In genomic region chrX:109902665-109903064, GRCh38 we compare ENCODE assay signal across 22 cellular contexts.
A peak's percentile ranks its signal among the peaks of the same experiment; 100 is the strongest.
DNase-seq lines count a peak whose midpoint lies in the region; ATAC-seq, FAIRE-seq and TF ChIP-seq lines count a peak whose summit lies in the region.
"Had no signal": no experiment of that assay in that cellular context is flagged by ENCODE, and none has a peak within 500 bp of the region (broad histone marks: within the 10 kb centered on the region; RNA-seq: fewer than 3 reads in every experiment).

No MANE protein-coding gene starts in this region.

- no peak overlapping the region for H3K23ac ChIP-seq in IMR-90 (ENCODE audit: low read depth, low read length)

- no peaks in the 10 kb centered on the region for H3K79me1 ChIP-seq in IMR-90 (ENCODE audit: low read depth in 1 of 2, low read length in 2 of 2)

- ATAC-seq in IMR-90 (ENCODE audit: low read depth) = peak; percentile 60
- peak; percentile 69; the same call in 2 of the 3 replicates for ATAC-seq in HepG2
- no peak for ATAC-seq in psoas muscle
- no peak for ATAC-seq in HG03571 (IDR thresholded peaks at IDR 0.05; ENCODE audit: unreplicated experiment)
- no peak for ATAC-seq in GM18868 (IDR thresholded peaks at IDR 0.05; ENCODE audit: unreplicated experiment)
- ATAC-seq: activated CD8-positive, alpha-beta T cell treated with anti-CD3 and anti-CD28 coated beads for 36 hours; GM23338 had no signal

- TF ChIP-seq POLR2A in IMR-90 (IDR thresholded peaks at IDR 0.05; ENCODE audit: low read depth, low read length) (no peak), HepG2 (IDR thresholded peaks at IDR 0.05; ENCODE audit: insufficient read depth in 1 of 2, low read depth in 2 of 2, low read length in 2 of 2) (no peak)

- H2AFZ ChIP-seq in IMR-90 (replicated peaks; ENCODE audit: low read length, poor library complexity) (no peak overlapping the region), HepG2 (ENCODE audit: low read length) (no peak overlapping the region)
- H2AFZ ChIP-seq: GM23338 had no signal

- H3K9me3 ChIP-seq in IMR-90 (ENCODE audit: control insufficient read depth, insufficient read depth, low read length) (no peaks in the 10 kb centered on the region), HepG2 (ENCODE audit: low read length) (no peaks in the 10 kb centered on the region), psoas muscle (no peaks in the 10 kb centered on the region)
- H3K9me3 ChIP-seq: left ventricle myocardium inferior, prostate gland, uterus had no signal

- no peak overlapping the region for H2BK5ac ChIP-seq in IMR-90 (ENCODE audit: low read depth, low read length, poor library complexity, severe bottlenecking)

- DNase-seq in AG10803 (ENCODE audit: low read depth) = peak; percentile 19
- peak; percentile 61 for DNase-seq in IMR-90
- DNase-seq in cardiac fibroblast (ENCODE audit: low read depth in 2 of 2) = peak; percentile 38 to 48
- peak; percentile 41 for DNase-seq in HepG2 (ENCODE audit: low spot score)
- no peak for DNase-seq in midbrain (lab: John Stamatoyannopoulos, UW)
- no peak for DNase-seq in psoas muscle
- DNase-seq: activated CD8-positive, alpha-beta T cell treated with anti-CD3 and anti-CD28 coated beads for 36 hours; activated T-cell treated with anti-CD3 and anti-CD28 coated beads, Interleukin-2, amount 50 U/mL, for 24 hours; CD8-positive, alpha-beta memory T cell; cortex of kidney; left ventricle myocardium inferior; NCI-H1436; SHP77 treated with DMSO at 0.1 percent for 48 hours; stimulated activated CD4-positive, alpha-beta T cell treated with anti-CD3 and anti-CD28 coated beads, Interleukin-12 subunit alpha, Interleukin-12 subunit beta, amount 100 ng/mL, for 4 hours; stimulated activated CD8-positive, alpha-beta memory T cell treated with anti-CD3 and anti-CD28 coated beads, Interleukin-4, amount 100 ng/mL, for 48 hours; substantia nigra; uterus; WERI-Rb-1 had no signal

- no TSS peak for BruUV-seq in IMR-90 (replicated peaks; lab: Mats Ljungman, UMichigan)
- no TSS peak for BruUV-seq in HepG2 (replicated peaks; lab: Mats Ljungman, UMichigan)

- H2AK5ac ChIP-seq in IMR-90 (ENCODE audit: low read depth, low read length) = no peak overlapping the region

- no peak overlapping the region for H3K4ac ChIP-seq in IMR-90 (ENCODE audit: low read depth, low read length)

- H3K9ac ChIP-seq in IMR-90 (ENCODE audit: low read depth, low read length) (no peak overlapping the region), HepG2 (ENCODE audit: insufficient read depth, low read depth, low read length) (no peak overlapping the region)

- CTCF ChIA-PET in IMR-90 (lab: Yijun Ruan, JAX) = no interaction called here
- CTCF ChIA-PET in HepG2 (lab: Yijun Ruan, JAX; ENCODE audit: low intra/inter-chr PET ratio, low total read pairs) = interaction anchor here (0.9 kb wide), 1 partner anchor 16 kb away, joined by 3 read pairs; no protein-coding TSS in a partner anchor

- in situ Hi-C loops in IMR-90 (cut with MboI; ENCODE audit: low sequenced_read_pairs) = loop anchor here (25.0 kb wide), 1 partner anchor 510 kb away; no protein-coding TSS in a partner anchor
- in situ Hi-C loops in HepG2 (cut with HindIII; ENCODE audit: extremely low pct_ligation_motif_present, low pct_unique_long_range_greater_than_20kb) = loop anchor here (25.0 kb wide), 1 partner anchor 510 kb away; no protein-coding TSS in a partner anchor

- H4K8ac ChIP-seq in IMR-90 (ENCODE audit: low read depth in 2 of 2, low read length in 2 of 2) = no peak overlapping the region

- H3K27me3 ChIP-seq in IMR-90 (ENCODE audit: control insufficient read depth, insufficient read depth, low read length) = peaks cover 7% of the 10 kb centered on the region
- no peaks in the 10 kb centered on the region for H3K27me3 ChIP-seq in HepG2 (ENCODE audit: control insufficient read depth in 1 of 2, insufficient read depth in 2 of 2, low read length in 2 of 2)
- peaks cover 0 to 4% (median 0%) of the 10 kb centered on the region in 3 donors for H3K27me3 ChIP-seq in psoas muscle (ENCODE audit: insufficient read depth in 3 of 3, low read length in 2 of 3)
- H3K27me3 ChIP-seq: uterus had no signal

- FAIRE-seq in HepG2 (lab: Jason Lieb, UNC) = no peak

- H3K4me2 ChIP-seq in IMR-90 (ENCODE audit: low read depth, low read length) (no peak overlapping the region), HepG2 (ENCODE audit: low read depth, low read length) (no peak overlapping the region)
- H3K4me2 ChIP-seq: GM23338 had no signal

- H3K36me3 ChIP-seq in IMR-90 (ENCODE audit: control insufficient read depth, insufficient read depth, low read length) (no peaks in the 10 kb centered on the region), HepG2 (replicated peaks in 1 of 2; ENCODE audit: control insufficient read depth in 1 of 2, insufficient read depth in 2 of 2, low read length in 2 of 2) (no peaks in the 10 kb centered on the region), psoas muscle (ENCODE audit: insufficient read depth in 1 of 2, low read depth in 1 of 2) (no peaks in the 10 kb centered on the region)
- H3K36me3 ChIP-seq: left ventricle myocardium inferior, prostate gland, uterus, WERI-Rb-1 had no signal

- no peaks in the 10 kb centered on the region for H3K9me1 ChIP-seq in IMR-90 (ENCODE audit: insufficient read depth, low read length)

- dilution Hi-C loops in IMR-90 (cut with HindIII; ENCODE audit: low sequenced_read_pairs, unreplicated experiment) = no loop called here

- no peak for TF ChIP-seq EP300 in HepG2 (IDR thresholded peaks at IDR 0.05; ENCODE audit: low read depth in 2 of 2, low read length in 2 of 2)
- no peak for TF ChIP-seq EP300 in HepG2 (CRISPR knock-in tag; IDR thresholded peaks at IDR 0.05; ENCODE audit: borderline replicate concordance)

- no peak overlapping the region for H2BK120ac ChIP-seq in IMR-90 (ENCODE audit: low read depth, low read length)

- H2BK15ac ChIP-seq in IMR-90 (ENCODE audit: low read depth, low read length) = no peak overlapping the region

- H3K4me1 ChIP-seq in IMR-90 (ENCODE audit: control insufficient read depth, insufficient read depth, low read length) (no peaks in the 10 kb centered on the region), HepG2 (ENCODE audit: insufficient read depth, low read length) (no peaks in the 10 kb centered on the region; the same call in 1 of the 2 replicates), psoas muscle (no peaks in the 10 kb centered on the region)
- H3K4me1 ChIP-seq: left ventricle myocardium inferior, prostate gland, uterus had no signal

- no peak overlapping the region for H4K91ac ChIP-seq in IMR-90 (ENCODE audit: insufficient read depth, low read depth, low read length)

- TF ChIP-seq RAD21 in IMR-90 (IDR thresholded peaks at IDR 0.05; ENCODE audit: low read length) (no peak), HepG2 (CRISPR knock-in tag; IDR thresholded peaks at IDR 0.05) (no peak)

- H3K14ac ChIP-seq in IMR-90 (replicated peaks; ENCODE audit: low read depth, low read length) = no peak overlapping the region

- WGBS in IMR-90 (ENCODE audit: extremely low coverage in 2 of 2, insufficient read length in 1 of 2), 2 experiments = no CpG with 5 or more reads among the region's 4 CpGs
- no CpG with 5 or more reads among the region's 4 CpGs for WGBS in HepG2 (ENCODE audit: low lambda C conversion rate)
- 53 to 84% (median 56%) methylated on average over 4 of the region's 4 CpGs for WGBS in psoas muscle, 3 donors

- POLR2A ChIA-PET in IMR-90 (lab: Charles Lee; ENCODE audit: unreplicated experiment) = no interaction called here
- POLR2A ChIA-PET in HepG2 (lab: Yijun Ruan, JAX) = no interaction called here

- intact Hi-C loops in IMR-90 (cut with micrococcal nuclease) (loop anchor here (1.0 kb wide), 1 partner anchor 11 kb away; no protein-coding TSS in a partner anchor), HepG2 (cut with micrococcal nuclease; ENCODE audit: unreplicated experiment) (no loop called here), psoas muscle (cut with DNase I) (loop anchor here in 1 of 2 donors (10.0 kb wide), 1 partner anchor 512 kb away; no protein-coding TSS in a partner anchor)

- H3K56ac ChIP-seq in IMR-90 (ENCODE audit: extremely low read depth, insufficient read depth, low read length) = no peak overlapping the region

- H4K5ac ChIP-seq in IMR-90 (ENCODE audit: low read depth, low read length) = no peak overlapping the region

- H3K4me3 ChIP-seq in AG10803 (ENCODE audit: low read length) (no peak overlapping the region), IMR-90 (ENCODE audit: insufficient read depth, low read depth, low read length) (no peak overlapping the region), cardiac fibroblast (replicated peaks in 1 of 2; ENCODE audit: low read depth in 2 of 2, low read length in 2 of 2) (no peak overlapping the region), HepG2 (replicated peaks in 1 of 3; ENCODE audit: insufficient read depth in 1 of 3, low read depth in 2 of 3, low read length in 3 of 3) (no peak overlapping the region), psoas muscle (no peak overlapping the region)
- H3K4me3 ChIP-seq: GM23338, left ventricle myocardium inferior, prostate gland, uterus had no signal

- no peak overlapping the region for H3K18ac ChIP-seq in IMR-90 (ENCODE audit: low read depth, low read length)

- TF ChIP-seq CTCF in AG10803 (conservative IDR thresholded peaks at IDR 0.05; ENCODE audit: low read length) = no peak
- TF ChIP-seq CTCF in IMR-90 (conservative IDR thresholded peaks at IDR 0.05; ENCODE audit: low read depth, low read length) = no peak
- TF ChIP-seq CTCF in cardiac fibroblast (IDR thresholded peaks at IDR 0.05; ENCODE audit: low read depth, low read length) = no peak
- no peak for TF ChIP-seq CTCF in HepG2 (CRISPR knock-in tag; IDR thresholded peaks at IDR 0.05)
- no peak for TF ChIP-seq CTCF in psoas muscle (IDR thresholded peaks at IDR 0.05)

- no peaks in the 10 kb centered on the region for H3K79me2 ChIP-seq in HepG2 (ENCODE audit: insufficient read depth, low read length)

- H4K20me1 ChIP-seq in IMR-90 (ENCODE audit: insufficient read depth, low read length) = no peaks in the 10 kb centered on the region
- no peaks in the 10 kb centered on the region for H4K20me1 ChIP-seq in HepG2 (ENCODE audit: insufficient read depth, low read length)

- no peak overlapping the region for H2AK9ac ChIP-seq in IMR-90 (replicated peaks; ENCODE audit: low read depth, low read length, poor library complexity)

- H2BK20ac ChIP-seq in IMR-90 (ENCODE audit: low read depth, low read length) = no peak overlapping the region

- no peak overlapping the region for H3K27ac ChIP-seq in IMR-90 (ENCODE audit: insufficient read depth, low read length)
- H3K27ac ChIP-seq in HepG2 (ENCODE audit: extremely low read length, insufficient read depth, low read length) = no peak overlapping the region
- no peak overlapping the region for H3K27ac ChIP-seq in psoas muscle
- H3K27ac ChIP-seq: left ventricle myocardium inferior, prostate gland, uterus, WERI-Rb-1 had no signal

TF ChIP-seq in IMR-90, 13 proteins besides CTCF, POLR2A, EP300 and RAD21 (continues in another document):
- TF ChIP-seq MAFK (IDR thresholded peaks at IDR 0.05; ENCODE audit: low read depth, low read length) = no peak
- TF ChIP-seq RFX5 (IDR thresholded peaks at IDR 0.05; ENCODE audit: low read depth, low read length) = no peak
- no peak for TF ChIP-seq CEBPB (IDR thresholded peaks at IDR 0.05; ENCODE audit: low read depth, low read length)

TF ChIP-seq in HepG2, 621 proteins besides CTCF, POLR2A, EP300 and RAD21 (continues in another document):
- peak; percentile 78 for TF ChIP-seq FOSL2 (CRISPR knock-in tag; IDR thresholded peaks at IDR 0.05)
- peak; percentile 61 for TF ChIP-seq TCF7 (IDR thresholded peaks at IDR 0.05; ENCODE audit: low read depth)

Comparison
In these comparisons a context has a peak if more than half of its experiments do, and no peak if none do; other contexts are left out.
1. DNase-seq: peak in AG10803 (single experiment), IMR-90 (single experiment), cardiac fibroblast (2 of 2) and HepG2 (single experiment); none in midbrain (single experiment) and psoas muscle (0 of 2).
2. ATAC-seq: peak in IMR-90 (single experiment) and HepG2 (single experiment); none in psoas muscle (0 of 4), HG03571 (single experiment) and GM18868 (single experiment).